1 cellular context compared by ENCODE assay signal in the genomic region with DNA sequence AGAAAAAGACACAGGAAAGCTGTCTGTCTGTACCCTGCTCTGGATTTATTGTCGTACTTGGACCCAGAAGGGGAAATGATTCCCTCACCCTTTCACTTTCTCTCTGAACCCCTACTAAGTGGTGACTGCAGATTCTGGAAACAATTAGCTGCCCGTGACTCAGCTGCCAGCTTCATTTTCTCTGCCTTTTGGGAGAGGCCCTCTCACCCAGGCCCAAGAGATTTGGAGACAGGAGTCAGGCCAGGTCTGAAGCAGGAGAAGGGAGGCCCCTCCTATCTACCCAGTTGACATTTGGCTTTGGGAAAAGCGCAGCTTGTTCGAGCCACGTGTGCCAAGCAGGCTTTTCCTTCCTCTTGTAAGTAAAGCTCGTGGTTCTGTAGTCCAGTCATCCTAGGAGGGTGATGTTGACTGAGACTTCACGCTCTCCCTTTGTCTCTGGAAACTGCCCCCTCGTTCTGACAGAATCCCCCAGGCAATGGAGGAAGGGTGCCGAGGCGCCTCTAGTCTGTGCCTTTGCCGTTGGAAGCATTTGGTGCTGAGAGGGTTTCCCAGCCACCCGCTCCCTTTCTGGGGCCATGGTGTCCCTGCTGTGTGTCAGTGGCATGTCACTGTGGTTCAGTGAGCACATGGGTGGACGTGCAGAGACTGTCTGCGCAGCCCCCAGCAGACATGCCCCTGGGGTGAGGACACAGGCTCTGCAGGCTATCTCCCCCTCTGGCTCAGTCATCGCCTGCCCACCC.
TF ChIP-seq lines count a peak whose summit lies in the region.

No MANE protein-coding gene starts in this region.

TF ChIP-seq in SK-N-SH treated with all-trans-retinoic acid at 6 μM for 48 hours, 23 proteins besides CTCF, POLR2A, EP300 and RAD21 (continued from another document):
- TF ChIP-seq, protein P1, sequence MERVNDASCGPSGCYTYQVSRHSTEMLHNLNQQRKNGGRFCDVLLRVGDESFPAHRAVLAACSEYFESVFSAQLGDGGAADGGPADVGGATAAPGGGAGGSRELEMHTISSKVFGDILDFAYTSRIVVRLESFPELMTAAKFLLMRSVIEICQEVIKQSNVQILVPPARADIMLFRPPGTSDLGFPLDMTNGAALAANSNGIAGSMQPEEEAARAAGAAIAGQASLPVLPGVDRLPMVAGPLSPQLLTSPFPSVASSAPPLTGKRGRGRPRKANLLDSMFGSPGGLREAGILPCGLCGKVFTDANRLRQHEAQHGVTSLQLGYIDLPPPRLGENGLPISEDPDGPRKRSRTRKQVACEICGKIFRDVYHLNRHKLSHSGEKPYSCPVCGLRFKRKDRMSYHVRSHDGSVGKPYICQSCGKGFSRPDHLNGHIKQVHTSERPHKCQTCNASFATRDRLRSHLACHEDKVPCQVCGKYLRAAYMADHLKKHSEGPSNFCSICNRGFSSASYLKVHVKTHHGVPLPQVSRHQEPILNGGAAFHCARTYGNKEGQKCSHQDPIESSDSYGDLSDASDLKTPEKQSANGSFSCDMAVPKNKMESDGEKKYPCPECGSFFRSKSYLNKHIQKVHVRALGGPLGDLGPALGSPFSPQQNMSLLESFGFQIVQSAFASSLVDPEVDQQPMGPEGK (CRISPR knock-in tag; IDR thresholded peaks at IDR 0.05; ENCODE audit: borderline replicate concordance), result no peak
- no peak for TF ChIP-seq ARNTL (CRISPR knock-in tag; IDR thresholded peaks at IDR 0.05; ENCODE audit: borderline replicate concordance, low read depth)
- no peak for TF ChIP-seq ZC3H10 (CRISPR knock-in tag; IDR thresholded peaks at IDR 0.05)
- no peak for TF ChIP-seq ZNF70 (CRISPR knock-in tag; IDR thresholded peaks at IDR 0.05)
- no peak for TF ChIP-seq ZNF565 (CRISPR knock-in tag; conservative IDR thresholded peaks at IDR 0.05; ENCODE audit: low read depth)
- TF ChIP-seq ESRRG (CRISPR knock-in tag; IDR thresholded peaks at IDR 0.05), result no peak
- TF ChIP-seq BACH2 (CRISPR knock-in tag; IDR thresholded peaks at IDR 0.05; ENCODE audit: borderline replicate concordance), result no peak
- TF ChIP-seq, protein P2, sequence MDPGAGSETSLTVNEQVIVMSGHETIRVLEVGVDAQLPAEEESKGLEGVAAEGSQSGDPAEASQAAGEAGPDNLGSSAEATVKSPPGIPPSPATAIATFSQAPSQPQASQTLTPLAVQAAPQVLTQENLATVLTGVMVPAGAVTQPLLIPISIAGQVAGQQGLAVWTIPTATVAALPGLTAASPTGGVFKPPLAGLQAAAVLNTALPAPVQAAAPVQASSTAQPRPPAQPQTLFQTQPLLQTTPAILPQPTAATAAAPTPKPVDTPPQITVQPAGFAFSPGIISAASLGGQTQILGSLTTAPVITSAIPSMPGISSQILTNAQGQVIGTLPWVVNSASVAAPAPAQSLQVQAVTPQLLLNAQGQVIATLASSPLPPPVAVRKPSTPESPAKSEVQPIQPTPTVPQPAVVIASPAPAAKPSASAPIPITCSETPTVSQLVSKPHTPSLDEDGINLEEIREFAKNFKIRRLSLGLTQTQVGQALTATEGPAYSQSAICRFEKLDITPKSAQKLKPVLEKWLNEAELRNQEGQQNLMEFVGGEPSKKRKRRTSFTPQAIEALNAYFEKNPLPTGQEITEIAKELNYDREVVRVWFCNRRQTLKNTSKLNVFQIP (CRISPR knock-in tag; IDR thresholded peaks at IDR 0.05; ENCODE audit: borderline replicate concordance, low read depth), result no peak
- TF ChIP-seq RARB (CRISPR knock-in tag; IDR thresholded peaks at IDR 0.05), result no peak
